2 cellular contexts compared by ENCODE assay signal in the genomic region with DNA sequence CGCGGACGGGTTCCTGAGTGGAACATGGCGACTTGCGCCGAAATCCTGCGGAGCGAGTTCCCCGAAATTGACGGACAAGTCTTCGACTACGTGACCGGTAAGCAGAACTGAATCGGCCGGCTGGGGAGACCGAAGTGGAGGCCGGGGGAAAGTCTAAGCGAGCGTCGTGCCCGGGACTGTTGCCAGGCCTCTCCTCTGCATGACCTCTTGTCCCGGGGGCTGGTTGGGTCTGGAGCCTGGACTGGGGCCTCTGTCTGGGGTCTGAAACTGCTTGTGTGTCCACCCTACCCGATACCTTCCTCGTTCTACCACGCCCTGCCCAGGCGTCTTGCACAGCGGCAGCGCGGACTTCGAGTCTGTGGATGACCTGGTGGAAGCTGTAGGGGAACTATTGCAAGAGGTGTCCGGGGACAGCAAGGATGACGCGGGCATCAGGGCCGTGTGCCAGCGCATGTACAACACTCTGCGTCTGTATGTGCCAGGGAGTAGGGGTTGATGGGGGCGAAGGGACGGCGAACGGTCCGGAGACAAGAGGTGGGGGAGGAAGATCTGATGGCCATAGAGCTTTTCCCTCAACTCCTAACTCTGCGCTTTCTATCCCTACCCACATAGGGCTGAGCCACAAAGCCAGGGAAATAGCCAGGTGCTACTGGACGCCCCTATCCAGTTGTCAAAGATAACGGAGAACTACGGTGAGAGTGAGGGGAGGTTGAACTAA.
TF ChIP-seq lines count a peak whose summit lies in the region.

A gene with protein sequence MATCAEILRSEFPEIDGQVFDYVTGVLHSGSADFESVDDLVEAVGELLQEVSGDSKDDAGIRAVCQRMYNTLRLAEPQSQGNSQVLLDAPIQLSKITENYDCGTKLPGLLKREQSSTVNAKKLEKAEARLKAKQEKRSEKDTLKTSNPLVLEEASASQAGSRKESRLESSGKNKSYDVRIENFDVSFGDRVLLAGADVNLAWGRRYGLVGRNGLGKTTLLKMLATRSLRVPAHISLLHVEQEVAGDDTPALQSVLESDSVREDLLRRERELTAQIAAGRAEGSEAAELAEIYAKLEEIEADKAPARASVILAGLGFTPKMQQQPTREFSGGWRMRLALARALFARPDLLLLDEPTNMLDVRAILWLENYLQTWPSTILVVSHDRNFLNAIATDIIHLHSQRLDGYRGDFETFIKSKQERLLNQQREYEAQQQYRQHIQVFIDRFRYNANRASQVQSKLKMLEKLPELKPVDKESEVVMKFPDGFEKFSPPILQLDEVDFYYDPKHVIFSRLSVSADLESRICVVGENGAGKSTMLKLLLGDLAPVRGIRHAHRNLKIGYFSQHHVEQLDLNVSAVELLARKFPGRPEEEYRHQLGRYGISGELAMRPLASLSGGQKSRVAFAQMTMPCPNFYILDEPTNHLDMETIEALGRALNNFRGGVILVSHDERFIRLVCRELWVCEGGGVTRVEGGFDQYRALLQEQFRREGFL (plus strand): TSS at position 16 of the 718 bp plus-strand sequence. CDS start 9 bp downstream, at position 25.

TF ChIP-seq in endothelial cell of umbilical vein, 7 proteins besides CTCF, POLR2A, EP300 and RAD21:
- TF ChIP-seq FOS (IDR thresholded peaks at IDR 0.05; ENCODE audit: borderline replicate concordance, insufficient read depth, low read length) (no peak), MYC (IDR thresholded peaks at IDR 0.05; ENCODE audit: low read depth, low read length) (no peak), EZH2 (IDR thresholded peaks at IDR 0.05; ENCODE audit: borderline replicate concordance, low read depth, low read length, severe bottlenecking) (no peak), POLR2AphosphoS5 (IDR thresholded peaks at IDR 0.05; ENCODE audit: insufficient read depth, low read depth, low read length) (no peak), JUN (IDR thresholded peaks at IDR 0.05; ENCODE audit: borderline replicate concordance, insufficient read depth, insufficient read length, low read depth) (no peak), GATA2 (IDR thresholded peaks at IDR 0.05; ENCODE audit: insufficient read depth, insufficient read length, low read depth, low read length) (no peak)
- TF ChIP-seq, protein P1, sequence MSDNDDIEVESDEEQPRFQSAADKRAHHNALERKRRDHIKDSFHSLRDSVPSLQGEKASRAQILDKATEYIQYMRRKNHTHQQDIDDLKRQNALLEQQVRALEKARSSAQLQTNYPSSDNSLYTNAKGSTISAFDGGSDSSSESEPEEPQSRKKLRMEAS (IDR thresholded peaks at IDR 0.05; ENCODE audit: insufficient read depth, insufficient read length), result no peak

TF ChIP-seq in HEK293T, 16 proteins besides CTCF, POLR2A, EP300 and RAD21:
- TF ChIP-seq LEF1 (IDR thresholded peaks at IDR 0.05; ENCODE audit: borderline replicate concordance), result no peak
